Comparison of ENCODE assay signal across 27 cellular contexts in genomic region chr17:44747566-44747965, GRCh38. TPM values are rescaled to one million over a fixed set of nuclear protein-coding genes. Genes with fewer than 3 reads are reported as not detected.
"Had no signal": no experiment of that assay in that cellular context is flagged by ENCODE, and none has a peak within 500 bp of the region (broad histone marks: within the 10 kb centered on the region; RNA-seq: fewer than 3 reads in every experiment).

No MANE protein-coding gene starts in this region.

- H3K4me1 Mint-ChIP-seq: activated CD8-positive, alpha-beta memory T cell treated with anti-CD3 and anti-CD28 coated beads, Interleukin-2, amount 10 ng/mL, durations not matched to agents 7 days and 5 days; activated naive CD4-positive, alpha-beta T cell treated with anti-CD3 and anti-CD28 coated beads, Interleukin-2, amount 50 U/mL, for 24 hours; endodermal cell; naive thymus-derived CD4-positive, alpha-beta T cell; stimulated activated naive B cell treated with anti-CD40 and anti-IgM and Interleukin-4, amounts not matched to agents 10 μg/mL and 1 μg/mL and 100 μg/mL, for 72 hours had no signal

- H3K9me3 ChIP-seq: heart right ventricle, sigmoid colon, testis, vagina had no signal

- ATAC-seq: activated CD8-positive, alpha-beta memory T cell treated with anti-CD3 and anti-CD28 coated beads, Interleukin-2, amount 10 ng/mL, durations not matched to agents 7 days and 5 days; left lobe of liver; naive thymus-derived CD4-positive, alpha-beta T cell; stimulated activated naive B cell treated with anti-CD40 and anti-IgM and Interleukin-4, amounts not matched to agents 10 μg/mL and 1 μg/mL and 100 μg/mL, for 72 hours had no signal

- H3K4me1 ChIP-seq: neural progenitor cell, sigmoid colon, vagina had no signal

- H3K4me2 ChIP-seq: neural progenitor cell, smooth muscle cell had no signal

- H3K27me3 ChIP-seq: heart right ventricle, neural progenitor cell, sigmoid colon, testis, vagina had no signal

- H3K36me3 ChIP-seq: neural progenitor cell, vagina had no signal

- H3K4me3 ChIP-seq: coronary artery, heart right ventricle, lung, neural progenitor cell, sigmoid colon, smooth muscle cell, testis, vagina had no signal

- H3K4me3 Mint-ChIP-seq: activated CD4-positive, alpha-beta memory T cell treated with anti-CD3 and anti-CD28 coated beads for 36 hours; activated CD8-positive, alpha-beta memory T cell treated with anti-CD3 and anti-CD28 coated beads, Interleukin-2, amount 10 ng/mL, durations not matched to agents 7 days and 5 days; activated naive CD4-positive, alpha-beta T cell treated with anti-CD3 and anti-CD28 coated beads, Interleukin-2, amount 50 U/mL, for 24 hours; activated T-helper 1 cell treated with anti-CD3 and anti-CD28 coated beads, Interleukin-12 subunit alpha, Interleukin-12 subunit beta, Interleukin-2, Interleukin-4 antibody, amounts not matched to agents 30 ng/mL and 10 ng/mL and 1 ng/mL, durations not matched to agents 14 hours and 24 hours and 36 hours; endodermal cell; naive thymus-derived CD4-positive, alpha-beta T cell; neural progenitor cell; stimulated activated naive B cell treated with anti-CD40 and anti-IgM and Interleukin-4, amounts not matched to agents 10 μg/mL and 1 μg/mL and 100 μg/mL, for 72 hours; T-helper 1 cell treated with Interleukin-12 subunit alpha and Interleukin-12 subunit beta and Interleukin-4 antibody, amounts not matched to agents 30 μg/mL and 1 μg/mL, for 36 hours had no signal

- H3K27ac ChIP-seq: coronary artery, epithelial cell of prostate, heart right ventricle, neural progenitor cell, sigmoid colon, testis, vagina had no signal

- H2AFZ ChIP-seq: neural progenitor cell had no signal

- DNase-seq: activated CD4-positive, alpha-beta memory T cell treated with anti-CD3 and anti-CD28 coated beads for 36 hours; activated CD4-positive, alpha-beta T cell treated with anti-CD3 and anti-CD28 coated beads for 4 hours; activated CD4-positive, CD25-positive, alpha-beta regulatory T cell; activated CD8-positive, alpha-beta memory T cell treated with anti-CD3 and anti-CD28 coated beads, Interleukin-2, amount 10 ng/mL, durations not matched to agents 7 days and 5 days; activated gamma-delta T cell; aorta; endodermal cell; heart right ventricle; kidney; naive thymus-derived CD4-positive, alpha-beta T cell; retina; sigmoid colon; stimulated activated CD4-positive, alpha-beta T cell treated with anti-CD3 and anti-CD28 coated beads, Interleukin-15, amount 100 ng/mL, for 24 hours; stimulated activated naive B cell treated with anti-CD40 and anti-IgM and Interleukin-4, amounts not matched to agents 10 μg/mL and 1 μg/mL and 100 μg/mL, for 72 hours; testis; trophoblast cell had no signal

- H3K27me3 Mint-ChIP-seq: activated CD4-positive, alpha-beta memory T cell treated with anti-CD3 and anti-CD28 coated beads for 36 hours; activated CD8-positive, alpha-beta memory T cell treated with anti-CD3 and anti-CD28 coated beads, Interleukin-2, amount 10 ng/mL, durations not matched to agents 7 days and 5 days; activated naive CD4-positive, alpha-beta T cell treated with anti-CD3 and anti-CD28 coated beads, Interleukin-2, amount 50 U/mL, for 24 hours; naive thymus-derived CD4-positive, alpha-beta T cell; progenitor cell of endocrine pancreas; stimulated activated naive B cell treated with anti-CD40 and anti-IgM and Interleukin-4, amounts not matched to agents 10 μg/mL and 1 μg/mL and 100 μg/mL, for 72 hours had no signal

- H3K27ac Mint-ChIP-seq: activated CD4-positive, alpha-beta memory T cell treated with anti-CD3 and anti-CD28 coated beads for 36 hours; activated CD8-positive, alpha-beta memory T cell treated with anti-CD3 and anti-CD28 coated beads, Interleukin-2, amount 10 ng/mL, durations not matched to agents 7 days and 5 days; activated naive CD4-positive, alpha-beta T cell treated with anti-CD3 and anti-CD28 coated beads, Interleukin-2, amount 50 U/mL, for 24 hours; activated T-helper 1 cell treated with anti-CD3 and anti-CD28 coated beads, Interleukin-12 subunit alpha, Interleukin-12 subunit beta, Interleukin-2, Interleukin-4 antibody, amounts not matched to agents 30 ng/mL and 10 ng/mL and 1 ng/mL, durations not matched to agents 14 hours and 24 hours and 36 hours; endodermal cell; naive thymus-derived CD4-positive, alpha-beta T cell; neural progenitor cell; progenitor cell of endocrine pancreas; stimulated activated naive B cell treated with anti-CD40 and anti-IgM and Interleukin-4, amounts not matched to agents 10 μg/mL and 1 μg/mL and 100 μg/mL, for 72 hours; T-helper 1 cell treated with Interleukin-12 subunit alpha and Interleukin-12 subunit beta and Interleukin-4 antibody, amounts not matched to agents 30 μg/mL and 1 μg/mL, for 36 hours had no signal

- H3K9me3 Mint-ChIP-seq: activated CD4-positive, alpha-beta memory T cell treated with anti-CD3 and anti-CD28 coated beads for 36 hours; activated naive CD4-positive, alpha-beta T cell treated with anti-CD3 and anti-CD28 coated beads, Interleukin-2, amount 50 U/mL, for 24 hours; activated T-helper 1 cell treated with anti-CD3 and anti-CD28 coated beads, Interleukin-12 subunit alpha, Interleukin-12 subunit beta, Interleukin-2, Interleukin-4 antibody, amounts not matched to agents 30 ng/mL and 10 ng/mL and 1 ng/mL, durations not matched to agents 14 hours and 24 hours and 36 hours; endodermal cell; naive thymus-derived CD4-positive, alpha-beta T cell; neural progenitor cell; stimulated activated naive B cell treated with anti-CD40 and anti-IgM and Interleukin-4, amounts not matched to agents 10 μg/mL and 1 μg/mL and 100 μg/mL, for 72 hours; T-helper 1 cell treated with Interleukin-12 subunit alpha and Interleukin-12 subunit beta and Interleukin-4 antibody, amounts not matched to agents 30 μg/mL and 1 μg/mL, for 36 hours had no signal

- H3K9ac ChIP-seq: neural progenitor cell had no signal

RNA-seq across cellular contexts. Expression of gene ADAM11, which starts 11.2 kb away (rescaled TPM):
- total RNA-seq: smooth muscle cell had no signal
